8 cellular contexts compared by ENCODE assay signal in genomic region chr13:30307966-30308290, GRCh38. TPM values are rescaled to one million over a fixed set of nuclear protein-coding genes. Genes with fewer than 3 reads are reported as not detected.
DNase-seq lines count a peak whose midpoint lies in the region; ATAC-seq lines count a peak whose summit lies in the region.

No MANE protein-coding gene starts in this region.

- peaks cover 3% of the 10 kb centered on the region for H3K4me1 ChIP-seq in iPS-15b (ENCODE audit: control insufficient read depth, insufficient read depth, low read length)

- DNase-seq in NCI-H1092 treated with DMSO at 0.1 percent for 48 hours (lab: John Stamatoyannopoulos, UW), result peak; percentile 54
- DNase-seq in NCI-H1092 (lab: John Stamatoyannopoulos, UW), result no peak
- no peak for DNase-seq in activated CD4-positive, alpha-beta memory T cell treated with anti-CD3 and anti-CD28 coated beads, Interleukin-2, amount 10 ng/mL, durations not matched to agents 7 days and 5 days
- DNase-seq in stimulated activated naive CD8-positive, alpha-beta T cell treated with anti-CD3 and anti-CD28 coated beads, Interleukin-15, amount 100 ng/mL, for 72 hours, result no peak
- DNase-seq in SHP77 (lab: John Stamatoyannopoulos, UW), result no peak

- peaks cover 41% of the 10 kb centered on the region for H3K4me1 Mint-ChIP-seq in activated CD4-positive, alpha-beta memory T cell treated with anti-CD3 and anti-CD28 coated beads, Interleukin-2, amount 10 ng/mL, durations not matched to agents 7 days and 5 days
- peaks cover 32% of the 10 kb centered on the region for H3K4me1 Mint-ChIP-seq in stimulated activated naive CD8-positive, alpha-beta T cell treated with anti-CD3 and anti-CD28 coated beads, Interleukin-15, amount 100 ng/mL, for 72 hours

- no peaks in the 10 kb centered on the region for H3K9me3 Mint-ChIP-seq in activated CD4-positive, alpha-beta memory T cell treated with anti-CD3 and anti-CD28 coated beads, Interleukin-2, amount 10 ng/mL, durations not matched to agents 7 days and 5 days
- no peaks in the 10 kb centered on the region for H3K9me3 Mint-ChIP-seq in stimulated activated naive CD8-positive, alpha-beta T cell treated with anti-CD3 and anti-CD28 coated beads, Interleukin-15, amount 100 ng/mL, for 72 hours

- no peaks in the 10 kb centered on the region for H3K27me3 Mint-ChIP-seq in activated CD4-positive, alpha-beta memory T cell treated with anti-CD3 and anti-CD28 coated beads, Interleukin-2, amount 10 ng/mL, durations not matched to agents 7 days and 5 days
- H3K27me3 Mint-ChIP-seq in stimulated activated naive CD8-positive, alpha-beta T cell treated with anti-CD3 and anti-CD28 coated beads, Interleukin-15, amount 100 ng/mL, for 72 hours, result no peaks in the 10 kb centered on the region

- peak overlapping the region; percentile 7 for H3K27ac Mint-ChIP-seq in activated CD4-positive, alpha-beta memory T cell treated with anti-CD3 and anti-CD28 coated beads, Interleukin-2, amount 10 ng/mL, durations not matched to agents 7 days and 5 days
- no peak overlapping the region for H3K27ac Mint-ChIP-seq in stimulated activated naive CD8-positive, alpha-beta T cell treated with anti-CD3 and anti-CD28 coated beads, Interleukin-15, amount 100 ng/mL, for 72 hours

- no peaks in the 10 kb centered on the region for H3K9me3 ChIP-seq in iPS-15b (ENCODE audit: control insufficient read depth, insufficient read depth, low read length)

- H3K36me3 ChIP-seq in iPS-15b (ENCODE audit: control insufficient read depth, insufficient read depth, low read length), result no peaks in the 10 kb centered on the region

- H3K4me3 ChIP-seq in iPS-15b (ENCODE audit: low read depth, low read length), result peak overlapping the region; percentile 84

- ATAC-seq in stimulated activated naive CD8-positive, alpha-beta T cell treated with anti-CD3 and anti-CD28 coated beads, Interleukin-15, amount 100 ng/mL, for 72 hours, result no peak
- ATAC-seq in HG03457 (IDR thresholded peaks at IDR 0.05; ENCODE audit: unreplicated experiment) (no peak), GM18909 (IDR thresholded peaks at IDR 0.05; ENCODE audit: poor library complexity, unreplicated experiment) (no peak)

- CTCF ChIA-PET in activated CD4-positive, alpha-beta memory T cell treated with anti-CD3 and anti-CD28 coated beads, Interleukin-2, amount 10 ng/mL, durations not matched to agents 7 days and 5 days (lab: Charles Lee), result interaction anchor here (1.0 to 3.4 kb wide), 9 partner anchors 17 to 186 kb away, joined by 3 to 23 read pairs (median 7); no protein-coding TSS in a partner anchor

- H3K4me3 Mint-ChIP-seq in activated CD4-positive, alpha-beta memory T cell treated with anti-CD3 and anti-CD28 coated beads, Interleukin-2, amount 10 ng/mL, durations not matched to agents 7 days and 5 days, result peak overlapping the region; percentile 77
- peak overlapping the region; percentile 86 to 87 for H3K4me3 Mint-ChIP-seq in stimulated activated naive CD8-positive, alpha-beta T cell treated with anti-CD3 and anti-CD28 coated beads, Interleukin-15, amount 100 ng/mL, for 72 hours

- peak overlapping the region; percentile 47 for H3K9ac ChIP-seq in iPS-15b (ENCODE audit: low read depth, low read length)

- H3K27me3 ChIP-seq in iPS-15b (ENCODE audit: control insufficient read depth, insufficient read depth, low read length), result no peaks in the 10 kb centered on the region

- H3K36me3 Mint-ChIP-seq in activated CD4-positive, alpha-beta memory T cell treated with anti-CD3 and anti-CD28 coated beads, Interleukin-2, amount 10 ng/mL, durations not matched to agents 7 days and 5 days (ENCODE audit: low read depth), result peaks cover 7% of the 10 kb centered on the region

- POLR2A ChIA-PET in activated CD4-positive, alpha-beta memory T cell treated with anti-CD3 and anti-CD28 coated beads, Interleukin-2, amount 10 ng/mL, durations not matched to agents 7 days and 5 days (lab: Charles Lee), result interaction anchor here (0.7 to 3.4 kb wide), 16 partner anchors 8 to 383 kb away, joined by 3 to 31 read pairs (median 10); partner anchors contain the start of genes HMGB1 and USPL1

RNA-seq across cellular contexts. Expression of gene KATNAL1, which starts 0.6 kb away (rescaled TPM):
- total RNA-seq in activated CD4-positive, alpha-beta memory T cell treated with anti-CD3 and anti-CD28 coated beads, Interleukin-2, amount 10 ng/mL, durations not matched to agents 7 days and 5 days, result 10 to 100 TPM; 27.8 to 29.4 TPM
